In genomic region chr9:130779153-130779855, GRCh38 we compare ENCODE assay signal across 17 cellular contexts. TPM values are rescaled to one million over a fixed set of nuclear protein-coding genes. Genes with fewer than 3 reads are reported as not detected.
DNase-seq lines count a peak whose midpoint lies in the region; ATAC-seq lines count a peak whose summit lies in the region.
"Had no signal": no experiment of that assay in that cellular context is flagged by ENCODE, and none has a peak within 500 bp of the region (broad histone marks: within the 10 kb centered on the region; RNA-seq: fewer than 3 reads in every experiment).

No MANE protein-coding gene starts in this region.

- DNase-seq in HCEC 1CT = peak; percentile 52
- peak; percentile 87 for DNase-seq in amniotic epithelial cell (ENCODE audit: low read depth)
- peak; percentile 69 for DNase-seq in left kidney (ENCODE audit: low read depth, low spot score)
- DNase-seq in activated T-cell treated with anti-CD3 and anti-CD28 coated beads for 4 hours = no peak
- DNase-seq in activated CD4-positive, alpha-beta T cell treated with anti-CD3 and anti-CD28 coated beads for 48 hours = no peak
- DNase-seq: activated CD4-positive, alpha-beta T cell treated with anti-CD3 and anti-CD28 coated beads, Interleukin-2, amount 10 ng/mL, durations not matched to agents 7 days and 5 days; CD8-positive, alpha-beta memory T cell; endodermal cell; GDM1; NCI-H1105; NCI-H446 treated with DMSO at 0.1 percent for 48 hours; pancreas; T-helper 2 cell had no signal

- H3K27ac ChIP-seq in temporal lobe (ENCODE audit: low read depth, low read length) = peak overlapping the region; percentile 65

- no peak for ATAC-seq in GM21825 (IDR thresholded peaks at IDR 0.05; ENCODE audit: unreplicated experiment)
- ATAC-seq: Panc1; pancreas; stimulated activated effector memory CD8-positive, alpha-beta T cell treated with anti-CD3 and anti-CD28 coated beads, Interleukin-12 subunit alpha, Interleukin-12 subunit beta, amount 100 ng/mL, for 72 hours had no signal

RNA-seq across cellular contexts. Expression of gene ABL1, which starts 55.8 kb away (rescaled TPM):
- total RNA-seq in temporal lobe = 30.5 TPM

Comparison
In these comparisons a context has a peak if more than half of its experiments do, and no peak if none do; other contexts are left out.
1. DNase-seq: peak in HCEC 1CT (single experiment), amniotic epithelial cell (single experiment) and left kidney (single experiment); none in activated T-cell treated with anti-CD3 and anti-CD28 coated beads for 4 hours (single experiment) and activated CD4-positive, alpha-beta T cell treated with anti-CD3 and anti-CD28 coated beads for 48 hours (single experiment).